8 cellular contexts compared by ENCODE assay signal in the genomic region with DNA sequence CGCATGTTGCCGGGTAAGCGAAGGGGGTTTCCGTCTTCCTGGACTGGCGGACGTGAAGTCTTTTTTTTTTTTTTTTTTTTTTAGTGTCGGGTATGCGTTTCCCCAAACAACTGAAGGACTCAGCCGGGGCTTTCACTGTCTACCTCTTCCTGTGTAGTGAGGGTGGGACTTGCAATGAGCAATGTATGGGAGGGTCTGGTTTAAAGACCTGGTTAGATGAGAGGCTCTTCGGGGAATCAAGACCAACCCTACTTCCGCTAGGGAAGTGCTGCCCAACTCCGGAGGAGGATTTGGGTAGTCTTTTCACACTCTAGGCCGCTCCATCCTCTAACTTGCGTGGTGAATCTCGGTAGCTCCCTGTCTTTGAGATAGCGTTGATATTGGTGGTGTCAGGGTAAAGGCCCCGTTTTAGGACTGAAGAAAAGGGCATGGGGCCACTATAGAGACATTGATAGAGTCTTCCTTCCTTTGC. TPM values are rescaled to one million over a fixed set of nuclear protein-coding genes. Genes with fewer than 3 reads are reported as not detected.
DNase-seq lines count a peak whose midpoint lies in the region; ATAC-seq and FAIRE-seq lines count a peak whose summit lies in the region.

No MANE protein-coding gene starts in this region.

- 0% methylated on average over 17 of the region's 17 CpGs for whole genome bisulfite sequencing in GM23248 (ENCODE audit: low coverage in 1 of 2, low lambda C conversion rate in 2 of 2, missing lambda C conversion rate in 2 of 2), 2 experiments
- 0% methylated on average over 17 of the region's 17 CpGs for WGBS in small intestine, 3 donors

- H3K4me1 ChIP-seq in GM23248 (ENCODE audit: insufficient read depth) (peaks cover 26% of the 10 kb centered on the region), iPS-18a (ENCODE audit: control insufficient read depth, low read depth, low read length) (peaks cover 7% of the 10 kb centered on the region), small intestine (ENCODE audit: control insufficient read depth in 2 of 2, insufficient read depth in 1 of 2, low read depth in 1 of 2, low read length in 1 of 2) (peaks cover 3 to 12% of the 10 kb centered on the region in 2 donors)

- no peaks in the 10 kb centered on the region for H3K27me3 ChIP-seq in GM23248 (replicated peaks; ENCODE audit: insufficient read depth)
- H3K27me3 ChIP-seq in iPS-18a (ENCODE audit: control insufficient read depth, insufficient read depth, low read length) = no peaks in the 10 kb centered on the region
- no peaks in the 10 kb centered on the region for H3K27me3 ChIP-seq in small intestine (ENCODE audit: control insufficient read depth in 2 of 2, insufficient read depth in 2 of 2, low read length in 2 of 2)

- no peak for FAIRE-seq in small intestine (lab: Jason Lieb, UNC)

- H4K20me1 ChIP-seq in GM23248 (ENCODE audit: insufficient read depth) = peaks cover 36% of the 10 kb centered on the region

- H3K36me3 Mint-ChIP-seq in T-cell = peaks cover 15% of the 10 kb centered on the region

- H2AFZ ChIP-seq in GM23248 = peak overlapping the region; percentile 98

- ATAC-seq in T-cell (replicated peaks in 1 of 4) = peak; percentile 59 to 77 (median 63)

- H3K4me3 ChIP-seq in GM23248 (peak overlapping the region; percentile 100), iPS-18a (ENCODE audit: low read length) (peak overlapping the region; percentile 75), small intestine (ENCODE audit: low read depth in 1 of 2, low read length in 2 of 2) (peak overlapping the region; percentile 90)

- H3K27ac ChIP-seq in GM23248 (peak overlapping the region; percentile 98), KOPT-K1 (ENCODE audit: low read depth, low read length, poor library complexity, severe bottlenecking) (peak overlapping the region; percentile 96), iPS-18a (ENCODE audit: low read length) (peak overlapping the region; percentile 66), small intestine (ENCODE audit: low read depth in 1 of 2, low read length in 1 of 2) (peak overlapping the region; percentile 95 to 99)

- peaks cover 22% of the 10 kb centered on the region for H3F3A ChIP-seq in GM23248 (ENCODE audit: insufficient read depth)

- in situ Hi-C loops in GM23248 (cut with MboI) = no loop called here

- no peaks in the 10 kb centered on the region for H3K9me2 ChIP-seq in GM23248 (ENCODE audit: insufficient read depth)

- peaks cover 54 to 61% (median 59%) of the 10 kb centered on the region in 3 donors for H3K4me1 Mint-ChIP-seq in T-cell

- H3K79me2 ChIP-seq in GM23248 (ENCODE audit: insufficient read depth) = peaks cover 56% of the 10 kb centered on the region

- H3K9me3 ChIP-seq in GM23248 (ENCODE audit: low read depth) = no peaks in the 10 kb centered on the region
- H3K9me3 ChIP-seq in KOPT-K1 (ENCODE audit: insufficient read depth, low read length, poor library complexity, severe bottlenecking) = no peaks in the 10 kb centered on the region
- H3K9me3 ChIP-seq in iPS-18a (ENCODE audit: control insufficient read depth, low read depth, low read length) = no peaks in the 10 kb centered on the region
- H3K9me3 ChIP-seq in small intestine (ENCODE audit: control insufficient read depth, low read depth) = no peaks in the 10 kb centered on the region

- H3K4me3 Mint-ChIP-seq in T-cell = peak overlapping the region; percentile 97 to 99 (median 99)

- peak; percentile 56 for DNase-seq in GM03348 (ENCODE audit: low spot score)
- peak; percentile 74 for DNase-seq in GM23248
- DNase-seq in T-cell = peak in 33 of 34 experiments; percentile 40 to 90 (median 83)
- DNase-seq in astrocyte of the hippocampus (ENCODE audit: low read depth, low spot score) = peak; percentile 72
- DNase-seq in small intestine = peak; percentile 51
- no peak for DNase-seq in D341Med (ENCODE audit: low spot score)

- peaks cover 7% of the 10 kb centered on the region for H3K36me3 ChIP-seq in GM23248 (ENCODE audit: low read depth)
- peaks cover 32% of the 10 kb centered on the region for H3K36me3 ChIP-seq in KOPT-K1 (ENCODE audit: insufficient read depth, low read length)
- peaks cover 1% of the 10 kb centered on the region for H3K36me3 ChIP-seq in iPS-18a (ENCODE audit: control insufficient read depth, low read depth, low read length)
- no peaks in the 10 kb centered on the region for H3K36me3 ChIP-seq in small intestine (ENCODE audit: control insufficient read depth in 2 of 2, insufficient read depth in 2 of 2, low read length in 2 of 2)

- H3K27me3 Mint-ChIP-seq in T-cell = no peaks in the 10 kb centered on the region

- H3K4me2 ChIP-seq in GM23248 (ENCODE audit: unreplicated experiment) = peak overlapping the region; percentile 78

- POLR2A ChIA-PET in T-cell (lab: Charles Lee) = interaction anchor here (0.7 to 2.3 kb wide), 6 partner anchors 15 to 172 kb away, joined by 3 to 13 read pairs (median 6); partner anchors contain the start of gene FMO4 (in 1 of the 2)

- H3K27ac Mint-ChIP-seq in T-cell = peak overlapping the region; percentile 88 to 94

- CTCF ChIA-PET in T-cell (lab: Charles Lee) = interaction anchor here (0.6 to 3.3 kb wide), 10 partner anchors 8 to 295 kb away, joined by 3 to 38 read pairs (median 6); partner anchors contain the start of genes FMO4 (in 1 of the 2) and METTL13 (in 1 of the 2)

- H3K9ac ChIP-seq in GM23248 = peak overlapping the region; percentile 99
- H3K9ac ChIP-seq in iPS-18a (ENCODE audit: low read length) = peak overlapping the region; percentile 97

- H3K9me3 Mint-ChIP-seq in T-cell = no peaks in the 10 kb centered on the region

RNA-seq across cellular contexts. Expression of gene PRRC2C, which starts 0.8 kb away (rescaled TPM):
- total RNA-seq in GM23248 (2014; rRNA removed; shearing (Covaris generic)) = 30.9 and 47.0 TPM in 2 replicates
- 76.8 and 88.9 TPM in 2 replicates for polyA plus RNA-seq in GM23248 (2016; fragmentation: Nextera tagmentation; extraction: Ambion mirVana)
- total RNA-seq in T-cell = 100 to 1,000 TPM; 229 to 340 (median 259) TPM
- 100 to 1,000 TPM in 2 of 3 donors, 10 to 100 TPM in 1; 37.4 to 221 (median 113) TPM for polyA plus RNA-seq in small intestine
